In the genomic region with DNA sequence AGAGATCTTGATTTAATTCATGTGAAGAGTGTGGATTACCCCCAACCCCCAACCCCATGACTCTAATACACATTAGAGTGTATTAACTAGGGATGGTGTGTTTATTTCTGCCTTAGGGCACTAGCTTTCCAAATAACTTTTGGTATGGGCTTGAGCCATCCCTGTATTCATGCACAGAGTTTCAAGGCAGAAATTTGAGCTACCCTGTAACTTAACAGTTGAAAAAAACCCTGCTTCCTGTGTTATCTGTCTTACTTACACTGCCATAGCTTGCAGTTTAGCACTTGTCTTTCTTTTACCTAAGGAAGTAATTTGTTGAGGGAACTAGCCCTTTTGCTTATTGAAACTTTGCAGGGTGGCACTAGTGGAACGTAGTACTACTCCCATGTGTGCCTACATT, we compare ENCODE assay signal across 1 cellular context.
TF ChIP-seq lines count a peak whose summit lies in the region.

No MANE protein-coding gene starts in this region.

TF ChIP-seq in GM23338, 12 proteins besides CTCF, POLR2A, EP300 and RAD21 (continued from another document):
- TF ChIP-seq, protein P1, sequence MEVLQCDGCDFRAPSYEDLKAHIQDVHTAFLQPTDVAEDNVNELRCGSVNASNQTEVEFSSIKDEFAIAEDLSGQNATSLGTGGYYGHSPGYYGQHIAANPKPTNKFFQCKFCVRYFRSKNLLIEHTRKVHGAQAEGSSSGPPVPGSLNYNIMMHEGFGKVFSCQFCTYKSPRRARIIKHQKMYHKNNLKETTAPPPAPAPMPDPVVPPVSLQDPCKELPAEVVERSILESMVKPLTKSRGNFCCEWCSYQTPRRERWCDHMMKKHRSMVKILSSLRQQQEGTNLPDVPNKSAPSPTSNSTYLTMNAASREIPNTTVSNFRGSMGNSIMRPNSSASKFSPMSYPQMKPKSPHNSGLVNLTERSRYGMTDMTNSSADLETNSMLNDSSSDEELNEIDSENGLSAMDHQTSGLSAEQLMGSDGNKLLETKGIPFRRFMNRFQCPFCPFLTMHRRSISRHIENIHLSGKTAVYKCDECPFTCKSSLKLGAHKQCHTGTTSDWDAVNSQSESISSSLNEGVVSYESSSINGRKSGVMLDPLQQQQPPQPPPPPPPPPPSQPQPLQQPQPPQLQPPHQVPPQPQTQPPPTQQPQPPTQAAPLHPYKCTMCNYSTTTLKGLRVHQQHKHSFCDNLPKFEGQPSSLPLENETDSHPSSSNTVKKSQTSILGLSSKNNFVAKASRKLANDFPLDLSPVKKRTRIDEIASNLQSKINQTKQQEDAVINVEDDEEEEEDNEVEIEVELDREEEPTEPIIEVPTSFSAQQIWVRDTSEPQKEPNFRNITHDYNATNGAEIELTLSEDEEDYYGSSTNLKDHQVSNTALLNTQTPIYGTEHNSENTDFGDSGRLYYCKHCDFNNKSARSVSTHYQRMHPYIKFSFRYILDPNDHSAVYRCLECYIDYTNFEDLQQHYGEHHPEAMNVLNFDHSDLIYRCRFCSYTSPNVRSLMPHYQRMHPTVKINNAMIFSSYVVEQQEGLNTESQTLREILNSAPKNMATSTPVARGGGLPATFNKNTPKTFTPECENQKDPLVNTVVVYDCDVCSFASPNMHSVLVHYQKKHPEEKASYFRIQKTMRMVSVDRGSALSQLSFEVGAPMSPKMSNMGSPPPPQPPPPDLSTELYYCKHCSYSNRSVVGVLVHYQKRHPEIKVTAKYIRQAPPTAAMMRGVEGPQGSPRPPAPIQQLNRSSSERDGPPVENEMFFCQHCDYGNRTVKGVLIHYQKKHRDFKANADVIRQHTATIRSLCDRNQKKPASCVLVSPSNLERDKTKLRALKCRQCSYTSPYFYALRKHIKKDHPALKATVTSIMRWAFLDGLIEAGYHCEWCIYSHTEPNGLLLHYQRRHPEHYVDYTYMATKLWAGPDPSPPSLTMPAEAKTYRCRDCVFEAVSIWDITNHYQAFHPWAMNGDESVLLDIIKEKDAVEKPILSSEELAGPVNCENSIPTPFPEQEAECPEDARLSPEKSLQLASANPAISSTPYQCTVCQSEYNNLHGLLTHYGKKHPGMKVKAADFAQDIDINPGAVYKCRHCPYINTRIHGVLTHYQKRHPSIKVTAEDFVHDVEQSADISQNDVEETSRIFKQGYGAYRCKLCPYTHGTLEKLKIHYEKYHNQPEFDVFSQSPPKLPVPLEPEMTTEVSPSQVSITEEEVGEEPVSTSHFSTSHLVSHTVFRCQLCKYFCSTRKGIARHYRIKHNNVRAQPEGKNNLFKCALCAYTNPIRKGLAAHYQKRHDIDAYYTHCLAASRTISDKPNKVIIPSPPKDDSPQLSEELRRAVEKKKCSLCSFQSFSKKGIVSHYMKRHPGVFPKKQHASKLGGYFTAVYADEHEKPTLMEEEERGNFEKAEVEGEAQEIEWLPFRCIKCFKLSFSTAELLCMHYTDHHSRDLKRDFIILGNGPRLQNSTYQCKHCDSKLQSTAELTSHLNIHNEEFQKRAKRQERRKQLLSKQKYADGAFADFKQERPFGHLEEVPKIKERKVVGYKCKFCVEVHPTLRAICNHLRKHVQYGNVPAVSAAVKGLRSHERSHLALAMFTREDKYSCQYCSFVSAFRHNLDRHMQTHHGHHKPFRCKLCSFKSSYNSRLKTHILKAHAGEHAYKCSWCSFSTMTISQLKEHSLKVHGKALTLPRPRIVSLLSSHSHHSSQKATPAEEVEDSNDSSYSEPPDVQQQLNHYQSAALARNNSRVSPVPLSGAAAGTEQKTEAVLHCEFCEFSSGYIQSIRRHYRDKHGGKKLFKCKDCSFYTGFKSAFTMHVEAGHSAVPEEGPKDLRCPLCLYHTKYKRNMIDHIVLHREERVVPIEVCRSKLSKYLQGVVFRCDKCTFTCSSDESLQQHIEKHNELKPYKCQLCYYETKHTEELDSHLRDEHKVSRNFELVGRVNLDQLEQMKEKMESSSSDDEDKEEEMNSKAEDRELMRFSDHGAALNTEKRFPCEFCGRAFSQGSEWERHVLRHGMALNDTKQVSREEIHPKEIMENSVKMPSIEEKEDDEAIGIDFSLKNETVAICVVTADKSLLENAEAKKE (CRISPR knock-in tag; IDR thresholded peaks at IDR 0.05), result no peak
- TF ChIP-seq ZNF331 (CRISPR knock-in tag; IDR thresholded peaks at IDR 0.05; ENCODE audit: low read depth) (no peak), STAT1 (IDR thresholded peaks at IDR 0.05; ENCODE audit: unreplicated experiment) (no peak), ZNF114 (CRISPR knock-in tag; IDR thresholded peaks at IDR 0.05) (no peak), EZH2 (IDR thresholded peaks at IDR 0.05; ENCODE audit: low read depth, unreplicated experiment) (no peak), JUNB (IDR thresholded peaks at IDR 0.05; ENCODE audit: unreplicated experiment) (no peak), POLR2AphosphoS5 (IDR thresholded peaks at IDR 0.05; ENCODE audit: low read depth) (no peak), NANOG (IDR thresholded peaks at IDR 0.05; ENCODE audit: borderline replicate concordance) (no peak), CREB1 (CRISPR knock-in tag; IDR thresholded peaks at IDR 0.05; ENCODE audit: low read depth) (no peak)
- TF ChIP-seq, protein P2, sequence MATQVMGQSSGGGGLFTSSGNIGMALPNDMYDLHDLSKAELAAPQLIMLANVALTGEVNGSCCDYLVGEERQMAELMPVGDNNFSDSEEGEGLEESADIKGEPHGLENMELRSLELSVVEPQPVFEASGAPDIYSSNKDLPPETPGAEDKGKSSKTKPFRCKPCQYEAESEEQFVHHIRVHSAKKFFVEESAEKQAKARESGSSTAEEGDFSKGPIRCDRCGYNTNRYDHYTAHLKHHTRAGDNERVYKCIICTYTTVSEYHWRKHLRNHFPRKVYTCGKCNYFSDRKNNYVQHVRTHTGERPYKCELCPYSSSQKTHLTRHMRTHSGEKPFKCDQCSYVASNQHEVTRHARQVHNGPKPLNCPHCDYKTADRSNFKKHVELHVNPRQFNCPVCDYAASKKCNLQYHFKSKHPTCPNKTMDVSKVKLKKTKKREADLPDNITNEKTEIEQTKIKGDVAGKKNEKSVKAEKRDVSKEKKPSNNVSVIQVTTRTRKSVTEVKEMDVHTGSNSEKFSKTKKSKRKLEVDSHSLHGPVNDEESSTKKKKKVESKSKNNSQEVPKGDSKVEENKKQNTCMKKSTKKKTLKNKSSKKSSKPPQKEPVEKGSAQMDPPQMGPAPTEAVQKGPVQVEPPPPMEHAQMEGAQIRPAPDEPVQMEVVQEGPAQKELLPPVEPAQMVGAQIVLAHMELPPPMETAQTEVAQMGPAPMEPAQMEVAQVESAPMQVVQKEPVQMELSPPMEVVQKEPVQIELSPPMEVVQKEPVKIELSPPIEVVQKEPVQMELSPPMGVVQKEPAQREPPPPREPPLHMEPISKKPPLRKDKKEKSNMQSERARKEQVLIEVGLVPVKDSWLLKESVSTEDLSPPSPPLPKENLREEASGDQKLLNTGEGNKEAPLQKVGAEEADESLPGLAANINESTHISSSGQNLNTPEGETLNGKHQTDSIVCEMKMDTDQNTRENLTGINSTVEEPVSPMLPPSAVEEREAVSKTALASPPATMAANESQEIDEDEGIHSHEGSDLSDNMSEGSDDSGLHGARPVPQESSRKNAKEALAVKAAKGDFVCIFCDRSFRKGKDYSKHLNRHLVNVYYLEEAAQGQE (IDR thresholded peaks at IDR 0.05; ENCODE audit: unreplicated experiment), result no peak
